19 cellular contexts compared by ENCODE assay signal in genomic region chr5:32501071-32501470, GRCh38.
"Had no signal": no experiment of that assay in that cellular context is flagged by ENCODE, and none has a peak within 500 bp of the region (broad histone marks: within the 10 kb centered on the region; RNA-seq: fewer than 3 reads in every experiment).

No MANE protein-coding gene starts in this region.

- H3K9me3 ChIP-seq: right lobe of liver, tibial artery had no signal

- H3K4me3 ChIP-seq: right lobe of liver, skin epidermis, tibial artery had no signal

- H3K36me3 ChIP-seq: brain microvascular endothelial cell, right lobe of liver, tibial artery had no signal

- H3K9me3 Mint-ChIP-seq: natural killer cell treated with Interleukin-12 subunit alpha and Interleukin-12 subunit beta and Interleukin-15 and Interleukin-18, amount 100 ng/mL, for 72 hours; stimulated activated effector memory CD8-positive, alpha-beta T cell treated with anti-CD3 and anti-CD28 coated beads, Interleukin-12 subunit alpha, Interleukin-12 subunit beta, amount 100 ng/mL, for 72 hours; stimulated activated naive CD8-positive, alpha-beta T cell treated with anti-CD3 and anti-CD28 coated beads, Interleukin-15, amount 100 ng/mL, for 72 hours had no signal

- H3K27ac ChIP-seq: brain microvascular endothelial cell, right lobe of liver, skin epidermis, tibial artery had no signal

- H3K36me3 Mint-ChIP-seq: natural killer cell treated with Interleukin-12 subunit alpha and Interleukin-12 subunit beta and Interleukin-15 and Interleukin-18, amount 100 ng/mL, for 72 hours; stimulated activated effector memory CD8-positive, alpha-beta T cell treated with anti-CD3 and anti-CD28 coated beads, Interleukin-12 subunit alpha, Interleukin-12 subunit beta, amount 100 ng/mL, for 72 hours had no signal

- H3K4me1 ChIP-seq: right lobe of liver had no signal

- H3K27me3 ChIP-seq: right lobe of liver, tibial artery had no signal

- H3K27ac Mint-ChIP-seq: natural killer cell treated with Interleukin-12 subunit alpha and Interleukin-12 subunit beta and Interleukin-15 and Interleukin-18, amount 100 ng/mL, for 72 hours; stimulated activated effector memory CD8-positive, alpha-beta T cell treated with anti-CD3 and anti-CD28 coated beads, Interleukin-12 subunit alpha, Interleukin-12 subunit beta, amount 100 ng/mL, for 72 hours had no signal

- DNase-seq: activated CD4-positive, alpha-beta T cell treated with anti-CD3 and anti-CD28 coated beads, Interleukin-2, amount 50 U/mL, for 4 hours; activated CD8-positive, alpha-beta memory T cell treated with anti-CD3 and anti-CD28 coated beads, Interleukin-2, amount 50 U/mL, for 48 hours; activated gamma-delta T cell; activated naive CD4-positive, alpha-beta T cell treated with anti-CD3 and anti-CD28 coated beads, Interleukin-2, amount 50 U/mL, for 16 hours; activated T-cell treated with anti-CD3 and anti-CD28 coated beads, Interleukin-2, amount 50 U/mL, for 48 hours; aorta; brain microvascular endothelial cell; caudate nucleus; dermis blood vessel endothelial cell; effector CD8-positive, alpha-beta T cell; foreskin melanocyte; nucleus accumbens; right lobe of liver; stimulated activated CD4-positive, alpha-beta T cell treated with anti-CD3 and anti-CD28 coated beads, Interleukin-2, amount 100 ng/mL, for 24 hours; stimulated activated naive CD8-positive, alpha-beta T cell treated with anti-CD3 and anti-CD28 coated beads, Interleukin-15, amount 100 ng/mL, for 72 hours; tibial artery had no signal

- H3K4me1 Mint-ChIP-seq: stimulated activated effector memory CD8-positive, alpha-beta T cell treated with anti-CD3 and anti-CD28 coated beads, Interleukin-12 subunit alpha, Interleukin-12 subunit beta, amount 100 ng/mL, for 72 hours had no signal

- H3K4me3 Mint-ChIP-seq: natural killer cell treated with Interleukin-12 subunit alpha and Interleukin-12 subunit beta and Interleukin-15 and Interleukin-18, amount 100 ng/mL, for 72 hours; stimulated activated effector memory CD8-positive, alpha-beta T cell treated with anti-CD3 and anti-CD28 coated beads, Interleukin-12 subunit alpha, Interleukin-12 subunit beta, amount 100 ng/mL, for 72 hours; stimulated activated naive CD8-positive, alpha-beta T cell treated with anti-CD3 and anti-CD28 coated beads, Interleukin-15, amount 100 ng/mL, for 72 hours had no signal
